1 cellular context compared by ENCODE assay signal in genomic region chr14:103488071-103488470, GRCh38.
TF ChIP-seq lines count a peak whose summit lies in the region.

No MANE protein-coding gene starts in this region.

TF ChIP-seq in IMR-90, 13 proteins besides CTCF, POLR2A, EP300 and RAD21:
- TF ChIP-seq RCOR1 (IDR thresholded peaks at IDR 0.05; ENCODE audit: insufficient replicate concordance, low read length) (no peak), SMC3 (IDR thresholded peaks at IDR 0.05; ENCODE audit: low read depth, low read length) (no peak), MAFK (IDR thresholded peaks at IDR 0.05; ENCODE audit: low read depth, low read length) (no peak), MAZ (IDR thresholded peaks at IDR 0.05; ENCODE audit: borderline replicate concordance, low read depth, low read length) (no peak)
